Comparison of ENCODE assay signal across 8 cellular contexts in the genomic region with DNA sequence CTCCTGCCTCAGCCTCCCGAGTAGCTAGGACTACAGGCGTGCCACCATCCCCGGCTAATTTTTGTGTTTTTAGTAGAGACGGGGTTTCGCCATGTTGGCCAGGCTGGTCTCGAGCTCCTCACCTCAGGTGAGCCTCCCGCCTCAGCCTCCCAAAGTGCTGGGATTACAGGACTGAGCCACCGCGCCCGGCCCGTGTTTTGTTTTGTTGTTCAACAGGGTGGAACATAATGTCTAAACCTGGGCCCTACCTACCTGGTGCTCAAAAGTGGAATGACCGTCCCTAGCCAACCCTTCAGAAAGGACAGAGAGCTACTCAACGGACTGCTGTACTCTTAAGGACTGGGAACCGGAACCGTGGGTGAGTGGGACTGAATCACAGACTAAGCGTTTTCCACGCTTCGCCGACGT. TPM values are rescaled to one million over a fixed set of nuclear protein-coding genes. Genes with fewer than 3 reads are reported as not detected.
DNase-seq lines count a peak whose midpoint lies in the region; ATAC-seq, FAIRE-seq and TF ChIP-seq lines count a peak whose summit lies in the region.

No MANE protein-coding gene starts in this region.

- H3K9me3 ChIP-seq in esophagus squamous epithelium, result no peaks in the 10 kb centered on the region

- WGBS in esophagus squamous epithelium, 2 donors, result 46 to 56% methylated on average over 5 to 20 of the region's 20 CpGs

- H3K27ac Mint-ChIP-seq in progenitor cell of endocrine pancreas, result peak overlapping the region; percentile 98

- peaks cover 29% of the 10 kb centered on the region for H3K4me1 Mint-ChIP-seq in progenitor cell of endocrine pancreas (ENCODE audit: low read depth)

- H3K36me3 Mint-ChIP-seq in progenitor cell of endocrine pancreas (ENCODE audit: insufficient read depth), result peaks cover 4% of the 10 kb centered on the region

- TF ChIP-seq CTCF in esophagus squamous epithelium (IDR thresholded peaks at IDR 0.05), result no peak
- TF ChIP-seq CTCF in progenitor cell of endocrine pancreas (IDR thresholded peaks at IDR 0.05; ENCODE audit: unreplicated experiment), result no peak

- peaks cover 13 to 46% (median 25%) of the 10 kb centered on the region in 3 donors for H3K4me1 ChIP-seq in esophagus squamous epithelium

- peak; percentile 5 for FAIRE-seq in GM12891 (lab: Jason Lieb, UNC)

- TF ChIP-seq POLR2A in GM12891 (IDR thresholded peaks at IDR 0.05; ENCODE audit: low read depth, low read length) (no peak), esophagus squamous epithelium (IDR thresholded peaks at IDR 0.05) (no peak)

- no peaks in the 10 kb centered on the region for H3K36me3 ChIP-seq in esophagus squamous epithelium

- H3K4me3 Mint-ChIP-seq in progenitor cell of endocrine pancreas (ENCODE audit: low read depth), result peak overlapping the region; percentile 99

- peak overlapping the region; percentile 80 to 92 (median 90) for H3K27ac ChIP-seq in esophagus squamous epithelium

- intact Hi-C loops in esophagus squamous epithelium (cut with DNase I), result no loop called here

- DNase-seq in GM12891 (ENCODE audit: insufficient read length, low spot score) (no peak), RPMI8226 (peak; percentile 30), esophagus squamous epithelium (lab: John Stamatoyannopoulos, UW) (no peak), progenitor cell of endocrine pancreas (ENCODE audit: low spot score, unreplicated experiment) (no peak), SKM-1 (lab: John Stamatoyannopoulos, UW; ENCODE audit: unreplicated experiment) (no peak), NOMO-1 treated with DMSO at 0.1 percent for 48 hours (lab: John Stamatoyannopoulos, UW; ENCODE audit: unreplicated experiment) (no peak)

- H3K27me3 ChIP-seq in esophagus squamous epithelium, result no peaks in the 10 kb centered on the region

- no peaks in the 10 kb centered on the region for H3K27me3 Mint-ChIP-seq in progenitor cell of endocrine pancreas

- peak overlapping the region; percentile 66 to 88 (median 80) for H3K4me3 ChIP-seq in esophagus squamous epithelium

- H3K9me3 Mint-ChIP-seq in progenitor cell of endocrine pancreas (ENCODE audit: low read depth), result no peaks in the 10 kb centered on the region

- ATAC-seq in GM18868 (IDR thresholded peaks at IDR 0.05; ENCODE audit: unreplicated experiment) (no peak), GM19463 (IDR thresholded peaks at IDR 0.05; ENCODE audit: unreplicated experiment) (no peak)

TF ChIP-seq in GM12891, 5 proteins besides CTCF, POLR2A, EP300 and RAD21:
- TF ChIP-seq POU2F2 (IDR thresholded peaks at IDR 0.05; ENCODE audit: low read depth, low read length) (no peak), TAF1 (IDR thresholded peaks at IDR 0.05; ENCODE audit: low read depth, low read length) (no peak), PAX5 (IDR thresholded peaks at IDR 0.05; ENCODE audit: insufficient read depth, low read length, severe bottlenecking) (no peak), SPI1 (IDR thresholded peaks at IDR 0.05; ENCODE audit: low read depth, low read length) (no peak), POLR2AphosphoS5 (IDR thresholded peaks at IDR 0.05; ENCODE audit: low read depth, low read length) (no peak)

RNA-seq across cellular contexts. Expression of a gene that starts 0.8 kb away (rescaled TPM):
- polyA plus RNA-seq in GM12891 (2012; ENCODE audit: low read depth, missing spikeins), result 52.3 TPM
- total RNA-seq in esophagus squamous epithelium, result 10 to 100 TPM; 31.0 to 46.3 (median 37.6) TPM
- total RNA-seq in progenitor cell of endocrine pancreas, result 78.4 and 79.8 TPM in 2 replicates

RNA-seq across cellular contexts. Expression of a gene that starts 11.7 kb away (rescaled TPM):
- not detected for polyA plus RNA-seq in GM12891 (2012; ENCODE audit: low read depth, missing spikeins)
- total RNA-seq in esophagus squamous epithelium (not detected), progenitor cell of endocrine pancreas (not detected in 2 replicates)

RNA-seq across cellular contexts. Expression of a gene that starts 16.6 kb away (rescaled TPM):
- polyA plus RNA-seq in GM12891 (2012; ENCODE audit: low read depth, missing spikeins), result 133 TPM
- total RNA-seq in esophagus squamous epithelium, result 10 to 100 TPM; 87.0 to 99.0 (median 97.3) TPM
- total RNA-seq in progenitor cell of endocrine pancreas, result 345 and 347 TPM in 2 replicates

RNA-seq across cellular contexts. Expression of a gene that starts 22.2 kb away (rescaled TPM):
- polyA plus RNA-seq in GM12891 (2012; ENCODE audit: low read depth, missing spikeins), result 0.36 TPM
- total RNA-seq in esophagus squamous epithelium (1 to 10 TPM in 1 of 4 donors, under 1 TPM in 2, not detected in 1; 0.40 to 1.9 (median 0.53) TPM), progenitor cell of endocrine pancreas (1.4 and 2.4 TPM in 2 replicates)

RNA-seq across cellular contexts. Expression of a gene that starts 26.2 kb away (rescaled TPM):
- polyA plus RNA-seq in GM12891 (2012; ENCODE audit: low read depth, missing spikeins), result 16.9 TPM
- total RNA-seq in esophagus squamous epithelium (10 to 100 TPM; 25.4 to 37.6 (median 32.8) TPM), progenitor cell of endocrine pancreas (26.4 and 29.9 TPM in 2 replicates)
